In the genomic region with DNA sequence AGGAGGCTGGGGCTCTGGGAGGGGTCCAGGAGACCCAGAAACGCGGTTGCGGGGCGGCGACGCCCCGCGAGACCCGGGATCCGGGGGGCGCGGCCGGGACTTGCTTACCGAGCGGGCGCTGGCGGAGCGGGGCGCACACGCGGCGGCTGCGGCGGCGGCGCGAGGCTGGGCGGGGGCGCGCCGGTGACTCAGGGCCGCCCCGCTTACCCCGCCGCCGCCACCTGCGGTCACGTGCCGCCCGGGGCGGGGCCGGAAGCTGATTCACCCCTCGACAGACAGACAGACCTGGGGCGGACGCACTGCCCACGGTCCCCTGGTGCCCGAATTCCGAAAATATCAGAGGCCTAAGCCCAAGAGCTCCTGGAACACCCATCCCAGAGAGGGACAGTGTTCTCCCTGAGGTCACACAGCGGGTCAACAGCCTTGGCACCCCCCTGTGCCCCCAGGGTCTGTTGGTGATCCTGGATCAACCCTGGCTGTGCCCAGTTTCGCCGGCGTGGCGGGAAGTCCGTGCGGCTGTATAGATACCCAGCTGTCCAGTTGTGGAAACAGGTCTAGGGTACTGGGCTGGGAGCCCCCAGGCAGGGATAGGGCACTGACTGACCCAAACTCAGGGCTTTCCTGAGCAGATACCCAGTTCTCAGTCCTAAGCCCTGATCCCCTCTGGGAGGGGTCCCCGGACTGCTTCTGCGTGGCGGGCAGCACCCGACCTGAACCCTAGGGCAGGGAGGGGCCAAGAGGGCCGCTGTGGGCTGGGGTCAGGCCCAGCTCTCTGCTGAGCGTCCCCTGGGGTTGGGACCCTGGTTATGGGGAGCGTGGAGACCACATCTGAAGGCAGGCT, we compare ENCODE assay signal across 8 cellular contexts. TPM values are rescaled to one million over a fixed set of nuclear protein-coding genes. Genes with fewer than 3 reads are reported as not detected.
DNase-seq lines count a peak whose midpoint lies in the region; ATAC-seq and TF ChIP-seq lines count a peak whose summit lies in the region.

A gene with protein sequence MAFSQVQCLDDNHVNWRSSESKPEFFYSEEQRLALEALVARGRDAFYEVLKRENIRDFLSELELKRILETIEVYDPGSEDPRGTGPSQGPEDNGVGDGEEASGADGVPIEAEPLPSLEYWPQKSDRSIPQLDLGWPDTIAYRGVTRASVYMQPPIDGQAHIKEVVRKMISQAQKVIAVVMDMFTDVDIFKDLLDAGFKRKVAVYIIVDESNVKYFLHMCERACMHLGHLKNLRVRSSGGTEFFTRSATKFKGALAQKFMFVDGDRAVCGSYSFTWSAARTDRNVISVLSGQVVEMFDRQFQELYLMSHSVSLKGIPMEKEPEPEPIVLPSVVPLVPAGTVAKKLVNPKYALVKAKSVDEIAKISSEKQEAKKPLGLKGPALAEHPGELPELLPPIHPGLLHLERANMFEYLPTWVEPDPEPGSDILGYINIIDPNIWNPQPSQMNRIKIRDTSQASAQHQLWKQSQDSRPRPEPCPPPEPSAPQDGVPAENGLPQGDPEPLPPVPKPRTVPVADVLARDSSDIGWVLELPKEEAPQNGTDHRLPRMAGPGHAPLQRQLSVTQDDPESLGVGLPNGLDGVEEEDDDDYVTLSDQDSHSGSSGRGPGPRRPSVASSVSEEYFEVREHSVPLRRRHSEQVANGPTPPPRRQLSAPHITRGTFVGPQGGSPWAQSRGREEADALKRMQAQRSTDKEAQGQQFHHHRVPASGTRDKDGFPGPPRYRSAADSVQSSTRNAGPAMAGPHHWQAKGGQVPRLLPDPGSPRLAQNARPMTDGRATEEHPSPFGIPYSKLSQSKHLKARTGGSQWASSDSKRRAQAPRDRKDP (minus strand): TSS at position 164 of the 841 bp plus-strand sequence. CDS start 723 bp downstream, outside the sequence.

- H3K36me3 ChIP-seq in osteoblast (ENCODE audit: insufficient read depth, low read length) (peaks cover 6% of the 10 kb centered on the region), tibial nerve (no peaks in the 10 kb centered on the region)

- H2AFZ ChIP-seq in osteoblast (ENCODE audit: low read length) = peak within 1 kb of the TSS; percentile 77

- H3K9me3 ChIP-seq in osteoblast (ENCODE audit: low read depth, low read length) (no peaks in the 10 kb centered on the region), tibial nerve (peaks cover 0 to 3% (median 0%) of the 10 kb centered on the region in 4 donors)

- no peak for TF ChIP-seq EP300 in tibial nerve (IDR thresholded peaks at IDR 0.05)

- peak within 1 kb of the TSS; percentile 84 for H3K4me2 ChIP-seq in osteoblast (ENCODE audit: insufficient read depth, low read length)

- H4K20me1 ChIP-seq in osteoblast (ENCODE audit: insufficient read depth, low read length) = peaks cover 21% of the 10 kb centered on the region

- H3K4me3 Mint-ChIP-seq in activated T-helper 1 cell treated with anti-CD3 and anti-CD28 coated beads, Interleukin-12 subunit alpha, Interleukin-12 subunit beta, Interleukin-2, Interleukin-4 antibody, amounts not matched to agents 30 ng/mL and 10 ng/mL and 1 ng/mL, durations not matched to agents 14 hours and 24 hours and 36 hours = peak within 1 kb of the TSS; percentile 91

- peak within 1 kb of the TSS; percentile 73 for H3K4me3 ChIP-seq in osteoblast (ENCODE audit: insufficient read depth, low read length)
- H3K4me3 ChIP-seq in tibial nerve = peak within 1 kb of the TSS; percentile 22 to 59 (median 53)

- peaks cover 22% of the 10 kb centered on the region for H3K4me1 Mint-ChIP-seq in activated T-helper 1 cell treated with anti-CD3 and anti-CD28 coated beads, Interleukin-12 subunit alpha, Interleukin-12 subunit beta, Interleukin-2, Interleukin-4 antibody, amounts not matched to agents 30 ng/mL and 10 ng/mL and 1 ng/mL, durations not matched to agents 14 hours and 24 hours and 36 hours (ENCODE audit: low read depth)

- peaks cover 6% of the 10 kb centered on the region for H3K36me3 Mint-ChIP-seq in activated T-helper 1 cell treated with anti-CD3 and anti-CD28 coated beads, Interleukin-12 subunit alpha, Interleukin-12 subunit beta, Interleukin-2, Interleukin-4 antibody, amounts not matched to agents 30 ng/mL and 10 ng/mL and 1 ng/mL, durations not matched to agents 14 hours and 24 hours and 36 hours (ENCODE audit: low read depth)

- H3K27me3 ChIP-seq in osteoblast (ENCODE audit: insufficient read depth, low read length) = no peaks in the 10 kb centered on the region
- peaks cover 0 to 23% of the 10 kb centered on the region in 2 donors for H3K27me3 ChIP-seq in tibial nerve

- DNase-seq in SIG-M5 treated with dmso at 0.1 percent for 504 hours (lab: John Stamatoyannopoulos, UW; ENCODE audit: unreplicated experiment) (peak; percentile 76), SIG-M5 (lab: John Stamatoyannopoulos, UW) (no peak), OCI-M1 (lab: John Stamatoyannopoulos, UW) (peak; percentile 13), fibroblast of the conjunctiva (ENCODE audit: low read depth) (peak; percentile 21), osteoblast (ENCODE audit: insufficient read length, low spot score, missing footprints) (peak; percentile 97), tibial nerve (ENCODE audit: low spot score in 2 of 2) (peak; percentile 32 to 46)
- DNase-seq in activated T-helper 1 cell treated with anti-CD3 and anti-CD28 coated beads, Interleukin-12 subunit alpha, Interleukin-12 subunit beta, Interleukin-2, Interleukin-4 antibody, amounts not matched to agents 30 ng/mL and 10 ng/mL and 1 ng/mL, durations not matched to agents 14 hours and 24 hours and 36 hours (ENCODE audit: low spot score) = peak; percentile 76

- intact Hi-C loops in activated T-helper 1 cell treated with anti-CD3 and anti-CD28 coated beads, Interleukin-12 subunit alpha, Interleukin-12 subunit beta, Interleukin-2, Interleukin-4 antibody, amounts not matched to agents 30 ng/mL and 10 ng/mL and 1 ng/mL, durations not matched to agents 14 hours and 24 hours and 36 hours (cut with micrococcal nuclease) = loop anchor here (1.0 to 5.0 kb wide), 3 partner anchors 43 to 145 kb away; no protein-coding TSS in a partner anchor

- peaks cover 41% of the 10 kb centered on the region for H3K79me2 ChIP-seq in osteoblast (ENCODE audit: insufficient read depth, low read length)

- peaks cover 9% of the 10 kb centered on the region for H3K27me3 Mint-ChIP-seq in activated T-helper 1 cell treated with anti-CD3 and anti-CD28 coated beads, Interleukin-12 subunit alpha, Interleukin-12 subunit beta, Interleukin-2, Interleukin-4 antibody, amounts not matched to agents 30 ng/mL and 10 ng/mL and 1 ng/mL, durations not matched to agents 14 hours and 24 hours and 36 hours (ENCODE audit: insufficient read depth)

- peak; percentile 87 for ATAC-seq in HG03108 (IDR thresholded peaks at IDR 0.05; ENCODE audit: unreplicated experiment)

- peak within 1 kb of the TSS; percentile 84 for H3K27ac Mint-ChIP-seq in activated T-helper 1 cell treated with anti-CD3 and anti-CD28 coated beads, Interleukin-12 subunit alpha, Interleukin-12 subunit beta, Interleukin-2, Interleukin-4 antibody, amounts not matched to agents 30 ng/mL and 10 ng/mL and 1 ng/mL, durations not matched to agents 14 hours and 24 hours and 36 hours

- TF ChIP-seq CTCF in osteoblast (IDR thresholded peaks at IDR 0.05; ENCODE audit: extremely low read depth, low read depth, low read length) (no peak), tibial nerve (IDR thresholded peaks at IDR 0.05) (no peak)

- peaks cover 36% of the 10 kb centered on the region for H3K4me1 ChIP-seq in osteoblast (ENCODE audit: insufficient read depth, low read length)
- H3K4me1 ChIP-seq in tibial nerve = peaks cover 0 to 16% (median 7%) of the 10 kb centered on the region in 4 donors

- no peaks in the 10 kb centered on the region for H3K9me3 Mint-ChIP-seq in activated T-helper 1 cell treated with anti-CD3 and anti-CD28 coated beads, Interleukin-12 subunit alpha, Interleukin-12 subunit beta, Interleukin-2, Interleukin-4 antibody, amounts not matched to agents 30 ng/mL and 10 ng/mL and 1 ng/mL, durations not matched to agents 14 hours and 24 hours and 36 hours

- H3K27ac ChIP-seq in osteoblast (ENCODE audit: low read depth, low read length) (peak within 1 kb of the TSS; percentile 72), tibial nerve (peak within 1 kb of the TSS in 2 of 4 donors; percentile 45 to 74)

- TF ChIP-seq POLR2A in tibial nerve (IDR thresholded peaks at IDR 0.05) = no peak

- WGBS in tibial nerve, 2 donors = 13 to 66% methylated on average over 10 to 44 of the region's 62 CpGs

RNA-seq across cellular contexts. Expression of the gene that starts here (rescaled TPM):
- 13.0 and 13.2 TPM in 2 replicates for total RNA-seq in activated T-helper 1 cell treated with anti-CD3 and anti-CD28 coated beads, Interleukin-12 subunit alpha, Interleukin-12 subunit beta, Interleukin-2, Interleukin-4 antibody, amounts not matched to agents 30 ng/mL and 10 ng/mL and 1 ng/mL, durations not matched to agents 14 hours and 24 hours and 36 hours
- total RNA-seq in osteoblast (9.1 and 11.6 TPM in 2 replicates), tibial nerve (10 to 100 TPM in 1 of 4 donors, 1 to 10 TPM in 3; 1.3 to 11.8 (median 3.8) TPM)
